Comparison of ENCODE assay signal across 20 cellular contexts in the genomic region with DNA sequence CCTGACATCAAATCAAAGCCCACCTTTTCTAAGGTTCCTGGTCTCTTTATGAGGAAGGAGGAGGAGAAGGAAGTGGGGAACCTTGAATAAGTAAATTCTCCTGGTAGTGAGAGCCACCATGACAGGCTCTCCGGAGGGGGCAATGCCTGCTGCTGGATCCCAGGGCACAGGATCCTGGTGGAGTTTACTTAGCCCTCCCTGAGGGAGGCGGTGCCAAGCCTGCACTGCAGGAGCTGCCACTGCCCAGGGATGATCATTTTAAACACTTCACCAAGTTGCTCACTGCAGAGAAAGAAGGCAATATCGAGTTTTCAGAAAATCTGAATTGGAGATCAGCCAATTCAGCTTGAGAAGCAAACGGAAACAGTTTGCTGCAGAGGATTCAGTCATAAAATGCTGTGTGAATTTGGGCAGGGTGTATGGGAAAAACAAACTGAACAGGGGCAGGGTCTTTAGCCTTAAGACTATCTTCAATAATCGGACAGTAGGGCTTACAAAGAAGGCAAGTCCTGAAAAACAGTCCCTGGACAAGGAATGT.
"Had no signal": no experiment of that assay in that cellular context is flagged by ENCODE, and none has a peak within 500 bp of the region (broad histone marks: within the 10 kb centered on the region; RNA-seq: fewer than 3 reads in every experiment).

No MANE protein-coding gene starts in this region.

- H3K9me3 Mint-ChIP-seq: activated CD4-positive, alpha-beta T cell treated with anti-CD3 and anti-CD28 coated beads, Interleukin-2, amount 10 ng/mL, durations not matched to agents 24 days and 14 days; activated CD8-positive, alpha-beta T cell treated with anti-CD3 and anti-CD28 coated beads for 36 hours; activated naive CD4-positive, alpha-beta T cell treated with anti-CD3 and anti-CD28 coated beads, Interleukin-2, amount 10 ng/mL, durations not matched to agents 7 days and 5 days; endodermal cell; nephron had no signal

- H3K27ac Mint-ChIP-seq: activated CD4-positive, alpha-beta T cell treated with anti-CD3 and anti-CD28 coated beads, Interleukin-2, amount 10 ng/mL, durations not matched to agents 24 days and 14 days; activated CD8-positive, alpha-beta memory T cell treated with anti-CD3 and anti-CD28 coated beads, Interleukin-2, amount 10 ng/mL, durations not matched to agents 7 days and 5 days; activated CD8-positive, alpha-beta T cell treated with anti-CD3 and anti-CD28 coated beads for 36 hours; activated naive CD4-positive, alpha-beta T cell treated with anti-CD3 and anti-CD28 coated beads, Interleukin-2, amount 10 ng/mL, durations not matched to agents 7 days and 5 days; endodermal cell; stimulated activated naive CD8-positive, alpha-beta T cell treated with anti-CD3 and anti-CD28 coated beads, Interleukin-15, amount 100 ng/mL, for 72 hours had no signal

- H3K4me1 ChIP-seq: esophagus squamous epithelium, heart left ventricle had no signal

- H3K27me3 Mint-ChIP-seq: activated CD8-positive, alpha-beta memory T cell treated with anti-CD3 and anti-CD28 coated beads, Interleukin-2, amount 10 ng/mL, durations not matched to agents 7 days and 5 days; activated naive CD4-positive, alpha-beta T cell treated with anti-CD3 and anti-CD28 coated beads, Interleukin-2, amount 10 ng/mL, durations not matched to agents 7 days and 5 days; stimulated activated naive CD8-positive, alpha-beta T cell treated with anti-CD3 and anti-CD28 coated beads, Interleukin-15, amount 100 ng/mL, for 72 hours had no signal

- H3K27me3 ChIP-seq: esophagus squamous epithelium, heart left ventricle, neutrophil, ovary, tibial nerve had no signal

- H3K4me1 Mint-ChIP-seq: activated CD4-positive, alpha-beta T cell treated with anti-CD3 and anti-CD28 coated beads, Interleukin-2, amount 10 ng/mL, durations not matched to agents 24 days and 14 days; activated CD8-positive, alpha-beta memory T cell treated with anti-CD3 and anti-CD28 coated beads, Interleukin-2, amount 10 ng/mL, durations not matched to agents 7 days and 5 days; activated naive CD4-positive, alpha-beta T cell treated with anti-CD3 and anti-CD28 coated beads, Interleukin-2, amount 10 ng/mL, durations not matched to agents 7 days and 5 days; stimulated activated naive CD8-positive, alpha-beta T cell treated with anti-CD3 and anti-CD28 coated beads, Interleukin-15, amount 100 ng/mL, for 72 hours had no signal

- H3K4me3 ChIP-seq: coronary artery, esophagus squamous epithelium, heart left ventricle, ovary, tibial nerve had no signal

- H3K36me3 ChIP-seq: esophagus squamous epithelium, heart left ventricle, neutrophil, ovary, tibial nerve had no signal

- H3K4me3 Mint-ChIP-seq: activated CD4-positive, alpha-beta T cell treated with anti-CD3 and anti-CD28 coated beads, Interleukin-2, amount 10 ng/mL, durations not matched to agents 24 days and 14 days; activated CD8-positive, alpha-beta memory T cell treated with anti-CD3 and anti-CD28 coated beads, Interleukin-2, amount 10 ng/mL, durations not matched to agents 7 days and 5 days; activated CD8-positive, alpha-beta T cell treated with anti-CD3 and anti-CD28 coated beads for 36 hours; activated naive CD4-positive, alpha-beta T cell treated with anti-CD3 and anti-CD28 coated beads, Interleukin-2, amount 10 ng/mL, durations not matched to agents 7 days and 5 days; endodermal cell; nephron; stimulated activated naive CD8-positive, alpha-beta T cell treated with anti-CD3 and anti-CD28 coated beads, Interleukin-15, amount 100 ng/mL, for 72 hours had no signal

- H3K9me3 ChIP-seq: esophagus squamous epithelium, heart left ventricle, neutrophil, ovary, tibial nerve had no signal

- DNase-seq: activated CD4-positive, alpha-beta T cell treated with anti-CD3 and anti-CD28 coated beads, Interleukin-2, amount 10 ng/mL, durations not matched to agents 24 days and 14 days; activated CD8-positive, alpha-beta memory T cell treated with anti-CD3 and anti-CD28 coated beads, Interleukin-2, amount 10 ng/mL, durations not matched to agents 7 days and 5 days; activated CD8-positive, alpha-beta T cell treated with anti-CD3 and anti-CD28 coated beads for 36 hours; activated effector memory CD4-positive, alpha-beta T cell treated with anti-CD3 and anti-CD28 coated beads, Interleukin-2, amount 50 U/mL, for 16 hours; activated naive CD4-positive, alpha-beta T cell treated with anti-CD3 and anti-CD28 coated beads, Interleukin-2, amount 10 ng/mL, durations not matched to agents 7 days and 5 days; activated T-cell treated with anti-CD3 and anti-CD28 coated beads for 4 hours; amygdala; endodermal cell; esophagus squamous epithelium; heart left ventricle; left ventricle myocardium superior; ovary; right cardiac atrium; stimulated activated CD4-positive, alpha-beta T cell treated with anti-CD3 and anti-CD28 coated beads, Interleukin-1b, Interleukin-23, amount 100 ng/mL, for 48 hours; stimulated activated naive CD8-positive, alpha-beta T cell treated with anti-CD3 and anti-CD28 coated beads, Interleukin-15, amount 100 ng/mL, for 72 hours; T1000 had no signal

- H3K27ac ChIP-seq: coronary artery, esophagus squamous epithelium, heart left ventricle, neutrophil, ovary, tibial nerve had no signal

- H3K36me3 Mint-ChIP-seq: activated CD8-positive, alpha-beta memory T cell treated with anti-CD3 and anti-CD28 coated beads, Interleukin-2, amount 10 ng/mL, durations not matched to agents 7 days and 5 days; activated naive CD4-positive, alpha-beta T cell treated with anti-CD3 and anti-CD28 coated beads, Interleukin-2, amount 10 ng/mL, durations not matched to agents 7 days and 5 days had no signal
